Comparison of ENCODE assay signal across 1 cellular context in the genomic region with DNA sequence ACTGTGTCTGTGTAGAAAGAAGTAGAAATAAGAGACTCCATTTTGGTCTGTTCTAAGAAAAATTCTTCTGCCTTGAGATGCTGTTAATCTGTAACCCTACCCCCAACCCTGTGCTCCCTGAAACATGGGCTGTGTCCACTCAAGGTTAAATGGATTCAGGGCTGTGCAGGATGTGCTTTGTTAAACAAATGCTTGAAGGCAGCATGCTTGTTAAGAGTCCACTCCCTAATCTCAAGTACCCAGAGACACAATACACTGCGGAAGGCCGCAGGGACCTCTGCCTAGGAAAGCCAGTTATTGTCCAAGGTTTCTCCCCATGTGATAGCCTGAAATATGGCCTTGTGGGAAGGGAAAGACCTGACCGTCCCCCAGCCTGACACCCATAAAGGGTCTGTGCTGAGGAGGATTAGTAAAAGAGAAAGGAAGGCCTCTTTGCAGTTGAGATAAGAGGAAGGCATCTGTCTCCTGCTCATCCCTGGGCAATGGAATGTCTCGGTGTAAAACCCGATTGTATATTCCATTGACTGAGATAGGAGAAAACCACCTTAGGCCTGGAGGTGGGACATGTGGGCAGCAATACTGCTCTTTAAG. TPM values are rescaled to one million over a fixed set of nuclear protein-coding genes. Genes with fewer than 3 reads are reported as not detected.
"Had no signal": no experiment of that assay in that cellular context is flagged by ENCODE, and none has a peak within 500 bp of the region (broad histone marks: within the 10 kb centered on the region; RNA-seq: fewer than 3 reads in every experiment).

No MANE protein-coding gene starts in this region.

RNA-seq across cellular contexts. Expression of a gene that starts 15.1 kb away (rescaled TPM):
- total RNA-seq: bronchial epithelial cell had no signal
